ENCODE assay signal across 13 cellular contexts in genomic region chr16:73916839-73917594, GRCh38.
"Had no signal": no experiment of that assay in that cellular context is flagged by ENCODE, and none has a peak within 500 bp of the region (broad histone marks: within the 10 kb centered on the region; RNA-seq: fewer than 3 reads in every experiment).

No MANE protein-coding gene starts in this region.

- H3K4me3 Mint-ChIP-seq: activated CD8-positive, alpha-beta T cell treated with anti-CD3 and anti-CD28 coated beads for 36 hours; activated naive CD8-positive, alpha-beta T cell treated with anti-CD3 and anti-CD28 coated beads, Interleukin-2, amount 10 ng/mL, durations not matched to agents 7 days and 5 days; activated T-cell treated with anti-CD3 and anti-CD28 coated beads, Interleukin-2, amount 50 U/mL, for 72 hours; nephron; T-cell had no signal

- H3K27ac Mint-ChIP-seq: activated CD8-positive, alpha-beta T cell treated with anti-CD3 and anti-CD28 coated beads for 36 hours; activated naive CD8-positive, alpha-beta T cell treated with anti-CD3 and anti-CD28 coated beads, Interleukin-2, amount 10 ng/mL, durations not matched to agents 7 days and 5 days; activated T-cell treated with anti-CD3 and anti-CD28 coated beads, Interleukin-2, amount 50 U/mL, for 72 hours; T-cell had no signal

- DNase-seq: activated CD8-positive, alpha-beta memory T cell treated with anti-CD3 and anti-CD28 coated beads, Interleukin-2, amount 50 U/mL, for 4 hours; activated CD8-positive, alpha-beta T cell treated with anti-CD3 and anti-CD28 coated beads for 36 hours; activated naive CD8-positive, alpha-beta T cell treated with anti-CD3 and anti-CD28 coated beads, Interleukin-2, amount 10 ng/mL, durations not matched to agents 7 days and 5 days; activated T-cell treated with anti-CD3 and anti-CD28 coated beads, Interleukin-2, amount 50 U/mL, for 72 hours; caudate nucleus; cortex of kidney; effector CD8-positive, alpha-beta T cell; left colon; mesenchymal stem cell; T-cell; T1000 had no signal

- H3K27ac ChIP-seq: skin epidermis had no signal

- H3K27me3 Mint-ChIP-seq: activated naive CD8-positive, alpha-beta T cell treated with anti-CD3 and anti-CD28 coated beads, Interleukin-2, amount 10 ng/mL, durations not matched to agents 7 days and 5 days had no signal

- H3K4me3 ChIP-seq: skin epidermis had no signal

- H3K9me3 Mint-ChIP-seq: activated CD8-positive, alpha-beta T cell treated with anti-CD3 and anti-CD28 coated beads for 36 hours; activated naive CD8-positive, alpha-beta T cell treated with anti-CD3 and anti-CD28 coated beads, Interleukin-2, amount 10 ng/mL, durations not matched to agents 7 days and 5 days; nephron had no signal

- ATAC-seq: activated CD8-positive, alpha-beta T cell treated with anti-CD3 and anti-CD28 coated beads for 36 hours; activated T-cell treated with anti-CD3 and anti-CD28 coated beads, Interleukin-2, amount 50 U/mL, for 72 hours; left colon; T-cell had no signal

- H3K4me1 Mint-ChIP-seq: activated naive CD8-positive, alpha-beta T cell treated with anti-CD3 and anti-CD28 coated beads, Interleukin-2, amount 10 ng/mL, durations not matched to agents 7 days and 5 days; T-cell had no signal

- H3K36me3 Mint-ChIP-seq: activated naive CD8-positive, alpha-beta T cell treated with anti-CD3 and anti-CD28 coated beads, Interleukin-2, amount 10 ng/mL, durations not matched to agents 7 days and 5 days; T-cell had no signal
